Comparison of ENCODE assay signal across 24 cellular contexts in genomic region chr20:34004790-34005457, GRCh38. TPM values are rescaled to one million over a fixed set of nuclear protein-coding genes. Genes with fewer than 3 reads are reported as not detected.
A peak's percentile ranks its signal among the peaks of the same experiment; 100 is the strongest.
DNase-seq lines count a peak whose midpoint lies in the region; ATAC-seq, FAIRE-seq and TF ChIP-seq lines count a peak whose summit lies in the region.
"Had no signal": no experiment of that assay in that cellular context is flagged by ENCODE, and none has a peak within 500 bp of the region (broad histone marks: within the 10 kb centered on the region; RNA-seq: fewer than 3 reads in every experiment).

No MANE protein-coding gene starts in this region.

- RAD21 ChIA-PET in GM12878 (lab: Charles Lee; ENCODE audit: unreplicated experiment): no interaction called here

- H3K4me2 ChIP-seq in GM12878 (ENCODE audit: control insufficient read depth, insufficient read depth): no peak overlapping the region

- ATAC-seq in activated naive CD8-positive, alpha-beta T cell treated with anti-CD3 and anti-CD28 coated beads, Interleukin-2, amount 50 U/mL, for 24 hours: no peak
- ATAC-seq in GM12878: no peak
- ATAC-seq in naive thymus-derived CD4-positive, alpha-beta T cell: no peak
- no peak for ATAC-seq in GM18868 (IDR thresholded peaks at IDR 0.05; ENCODE audit: unreplicated experiment)
- ATAC-seq: HCT116, Right ventricle myocardium inferior had no signal

- no peaks in the 10 kb centered on the region for H3K27me3 ChIP-seq in GM12878 (replicated peaks in 1 of 2; ENCODE audit: control insufficient read depth in 2 of 2, insufficient read depth in 2 of 2, low read length in 1 of 2)
- no peaks in the 10 kb centered on the region for H3K27me3 ChIP-seq in naive thymus-derived CD4-positive, alpha-beta T cell (ENCODE audit: control insufficient read depth in 2 of 2, insufficient read depth in 2 of 2, low read length in 2 of 2)
- H3K27me3 ChIP-seq: SJSA1 had no signal

- no peak overlapping the region for H3K27ac ChIP-seq in GM12878 (ENCODE audit: control insufficient read depth, insufficient read depth)
- H3K27ac ChIP-seq in naive thymus-derived CD4-positive, alpha-beta T cell (ENCODE audit: low read depth, low read length): no peak overlapping the region
- H3K27ac ChIP-seq: SJSA1 had no signal

- SMC1A ChIA-PET in GM12878 (lab: Charles Lee; ENCODE audit: uncharacterized antibody, unreplicated experiment): interaction anchor here (1.2 to 1.3 kb wide), 2 partner anchors 10 to 12 kb away, joined by 3 to 4 read pairs; partner anchors contain the start of gene RALY

- H3K9me3 Mint-ChIP-seq in activated naive CD8-positive, alpha-beta T cell (ENCODE audit: low read depth): no peaks in the 10 kb centered on the region
- H3K9me3 Mint-ChIP-seq in activated naive CD8-positive, alpha-beta T cell treated with anti-CD3 and anti-CD28 coated beads, Interleukin-2, amount 50 U/mL, for 24 hours: no peaks in the 10 kb centered on the region
- H3K9me3 Mint-ChIP-seq in naive thymus-derived CD4-positive, alpha-beta T cell: no peaks in the 10 kb centered on the region
- H3K9me3 Mint-ChIP-seq: IgD-negative memory B cell had no signal

- DNase-seq in activated naive CD8-positive, alpha-beta T cell treated with anti-CD3 and anti-CD28 coated beads, Interleukin-2, amount 50 U/mL, for 24 hours: no peak
- DNase-seq in GM12878 (ENCODE audit: low read depth, low spot score) (no peak), HPDE6-E6E7 (ENCODE audit: extremely low spot score) (no peak), retina (no peak), NCI-H1105 treated with DMSO at 0.1 percent for 48 hours (lab: John Stamatoyannopoulos, UW) (no peak)
- DNase-seq in naive thymus-derived CD4-positive, alpha-beta T cell: no peak
- DNase-seq: 8988T, C1 segment of cervical spinal cord, DND-41, GOT3, MV-4-11, NCI-H1694, NCI-H2081, NCI-H2171 treated with DMSO at 0.1 percent for 48 hours, NCI-H446, NCI-H526, OCI-M1 had no signal

- peaks cover 7% of the 10 kb centered on the region for H4K20me1 ChIP-seq in GM12878 (ENCODE audit: control insufficient read depth, insufficient read depth)

- no peak for TF ChIP-seq RAD21 in GM12878 (IDR thresholded peaks at IDR 0.05; ENCODE audit: insufficient read depth, low read depth, low read length)

- no peak for FAIRE-seq in GM12878 (lab: Jason Lieb, UNC)

- peak overlapping the region; percentile 47 for H3K27ac Mint-ChIP-seq in activated naive CD8-positive, alpha-beta T cell
- H3K27ac Mint-ChIP-seq in activated naive CD8-positive, alpha-beta T cell treated with anti-CD3 and anti-CD28 coated beads, Interleukin-2, amount 50 U/mL, for 24 hours: no peak overlapping the region
- peak overlapping the region in 2 of 9 donors; percentile 22 to 52 for H3K27ac Mint-ChIP-seq in naive thymus-derived CD4-positive, alpha-beta T cell

- 92% methylated on average over 11 of the region's 11 CpGs for WGBS in GM12878 (ENCODE audit: insufficient coverage, insufficient replicate concordance, low lambda C conversion rate, missing lambda C conversion rate)

- TF ChIP-seq EP300 in GM12878 (IDR thresholded peaks at IDR 0.05; ENCODE audit: borderline replicate concordance in 1 of 2, control insufficient read depth in 1 of 2, low read depth in 2 of 2, low read length in 2 of 2): no peak

- CTCF ChIA-PET in GM12878 (lab: Yijun Ruan, JAX): interaction anchor here (1.4 kb wide), 1 partner anchor 17 kb away, joined by 7 read pairs; no protein-coding TSS in a partner anchor
- CTCF ChIA-PET in naive thymus-derived CD4-positive, alpha-beta T cell (lab: Charles Lee): no interaction called here

- H3K9ac ChIP-seq in GM12878 (ENCODE audit: control insufficient read depth, insufficient read depth, low read length): no peak overlapping the region

- H3K4me3 Mint-ChIP-seq in activated naive CD8-positive, alpha-beta T cell: peak overlapping the region; percentile 24
- H3K4me3 Mint-ChIP-seq in activated naive CD8-positive, alpha-beta T cell treated with anti-CD3 and anti-CD28 coated beads, Interleukin-2, amount 50 U/mL, for 24 hours: no peak overlapping the region
- peak overlapping the region in 7 of 10 donors; percentile 1 to 60 (median 41) for H3K4me3 Mint-ChIP-seq in naive thymus-derived CD4-positive, alpha-beta T cell

- no peaks in the 10 kb centered on the region for H3K27me3 Mint-ChIP-seq in activated naive CD8-positive, alpha-beta T cell
- no peaks in the 10 kb centered on the region for H3K27me3 Mint-ChIP-seq in activated naive CD8-positive, alpha-beta T cell treated with anti-CD3 and anti-CD28 coated beads, Interleukin-2, amount 50 U/mL, for 24 hours
- H3K27me3 Mint-ChIP-seq in naive thymus-derived CD4-positive, alpha-beta T cell: no peaks in the 10 kb centered on the region
- H3K27me3 Mint-ChIP-seq: IgD-negative memory B cell had no signal

- in situ Hi-C loops in GM12878 (cut with MboI): no loop called here

- POLR2A ChIA-PET in GM12878 (lab: Charles Lee): interaction anchor here (0.9 to 1.3 kb wide), 2 partner anchors 12 to 23 kb away, joined by 4 to 10 read pairs; no protein-coding TSS in a partner anchor
- POLR2A ChIA-PET in naive thymus-derived CD4-positive, alpha-beta T cell (lab: Charles Lee): interaction anchor here (1.0 kb wide), 1 partner anchor 12 kb away, joined by 3 read pairs; the partner anchor contains the start of gene RALY

- peaks cover 7% of the 10 kb centered on the region; the same call in 1 of the 2 replicates for H3K4me1 ChIP-seq in GM12878 (ENCODE audit: control insufficient read depth, insufficient read depth, low read length)
- peaks cover 28 to 51% of the 10 kb centered on the region in 2 donors for H3K4me1 ChIP-seq in naive thymus-derived CD4-positive, alpha-beta T cell (ENCODE audit: control insufficient read depth in 2 of 2, insufficient read depth in 2 of 2, low read length in 2 of 2)

- intact Hi-C loops in GM12878 (cut with micrococcal nuclease; ENCODE audit: unreplicated experiment): no loop called here
- intact Hi-C loops in naive thymus-derived CD4-positive, alpha-beta T cell (cut with micrococcal nuclease): no loop called here

- H3K4me3 ChIP-seq in GM12878: no peak overlapping the region
- no peak overlapping the region for H3K4me3 ChIP-seq in naive thymus-derived CD4-positive, alpha-beta T cell (ENCODE audit: low read length)
- H3K4me3 ChIP-seq: SJSA1 had no signal

- H3K4me1 Mint-ChIP-seq in activated naive CD8-positive, alpha-beta T cell (ENCODE audit: low read depth): peaks cover 92% of the 10 kb centered on the region
- peaks cover 73% of the 10 kb centered on the region for H3K4me1 Mint-ChIP-seq in activated naive CD8-positive, alpha-beta T cell treated with anti-CD3 and anti-CD28 coated beads, Interleukin-2, amount 50 U/mL, for 24 hours
- H3K4me1 Mint-ChIP-seq in naive thymus-derived CD4-positive, alpha-beta T cell: peaks cover 75 to 96% (median 90%) of the 10 kb centered on the region in 7 donors

- peaks cover 6% of the 10 kb centered on the region for H3K36me3 Mint-ChIP-seq in activated naive CD8-positive, alpha-beta T cell
- peaks cover 14% of the 10 kb centered on the region for H3K36me3 Mint-ChIP-seq in activated naive CD8-positive, alpha-beta T cell treated with anti-CD3 and anti-CD28 coated beads, Interleukin-2, amount 50 U/mL, for 24 hours (ENCODE audit: low read depth)
- H3K36me3 Mint-ChIP-seq in naive thymus-derived CD4-positive, alpha-beta T cell: peaks cover 0 to 29% (median 16%) of the 10 kb centered on the region in 5 donors

- H3K79me2 ChIP-seq in GM12878 (ENCODE audit: control insufficient read depth, insufficient read depth, low read length): peaks cover 87% of the 10 kb centered on the region

- no peaks in the 10 kb centered on the region; a peak in 2 of 4 replicates for H3K36me3 ChIP-seq in GM12878 (ENCODE audit: control insufficient read depth in 2 of 2, insufficient read depth in 2 of 2, low read length in 1 of 2)
- no peaks in the 10 kb centered on the region for H3K36me3 ChIP-seq in naive thymus-derived CD4-positive, alpha-beta T cell (ENCODE audit: control insufficient read depth in 2 of 3, insufficient read depth in 3 of 3, low read length in 3 of 3)

- no peaks in the 10 kb centered on the region; the same call in 2 of the 3 replicates for H3K9me3 ChIP-seq in GM12878 (replicated peaks; ENCODE audit: control insufficient read depth, insufficient read depth, low read length)
- H3K9me3 ChIP-seq in naive thymus-derived CD4-positive, alpha-beta T cell (ENCODE audit: control insufficient read depth in 2 of 3, low read length in 3 of 3): no peaks in the 10 kb centered on the region
- H3K9me3 ChIP-seq: Caco-2, SJSA1 had no signal

- no TSS peak for BruUV-seq in GM12878 (replicated peaks; lab: Mats Ljungman, UMichigan)

- no peak for TF ChIP-seq POLR2A in GM12878 (IDR thresholded peaks at IDR 0.05; ENCODE audit: low read depth, low read length)

- no peak for TF ChIP-seq CTCF in GM12878 (IDR thresholded peaks at IDR 0.05 in 2 of 3, conservative IDR thresholded peaks at IDR 0.05 in 1 of 3; ENCODE audit: control insufficient read depth in 2 of 3, extremely low read depth in 1 of 3, insufficient read depth in 1 of 3, low read depth in 3 of 3, low read length in 3 of 3)

- H2AFZ ChIP-seq in GM12878 (ENCODE audit: control insufficient read depth, low read depth, low read length): no peak overlapping the region

RNA-seq across cellular contexts. Expression of gene RALY, which starts 11.2 kb away (rescaled TPM):
- 51.3 and 66.4 TPM in 2 replicates for total RNA-seq in GM12878 (2013; cell fraction: nucleolus; rRNA removed)
- total RNA-seq in GM12878 (2014; rRNA removed) (85.5 and 96.0 TPM in 2 replicates), GM12878 (2014; rRNA removed; fragmentation: Illumina TruSeq; extraction: Trizol) (111 and 123 TPM in 2 replicates), GM12878 (2021) (191 and 192 TPM in 2 replicates)
- 45.7 TPM for polyA plus RNA-seq in GM12878 (2011; ENCODE audit: low read depth)
- polyA plus RNA-seq in GM12878 (2011; rRNA removed) (98.7 and 139 TPM in 2 replicates), GM12878 (2014; fragmentation: Illumina TruSeq; extraction: Trizol) (45.6 and 135 TPM in 2 replicates), GM12878 (2014; fragmentation: Nextera tagmentation; extraction: Ambion mirVana) (1 to 10 TPM; 1.2 to 6.2 TPM), GM12878 (2014; rRNA removed) (246 and 279 TPM in 2 replicates), GM12878 (2016; fragmentation: Nextera tagmentation; extraction: Ambion mirVana) (100 to 1,000 TPM; 214 to 234 TPM)
- polyA plus RNA-seq in GM12878 (2011; cell fraction: cytosol; rRNA removed): 143 and 235 TPM in 2 replicates
- polyA plus RNA-seq in GM12878 (2011; cell fraction: nucleus; rRNA removed): 92.8 and 118 TPM in 2 replicates
- 116 and 126 TPM in 2 replicates for polyA plus RNA-seq in GM12878 (2012)
- 73.4 and 128 TPM in 2 replicates for polyA minus RNA-seq in GM12878 (2011; rRNA and poly(A)+ RNA removed)
- 48.9 and 55.8 TPM in 2 replicates for polyA minus RNA-seq in GM12878 (2011; cell fraction: cytosol; rRNA and poly(A)+ RNA removed)
- 30.9 and 54.8 TPM in 2 replicates for polyA minus RNA-seq in GM12878 (2011; cell fraction: nucleus; rRNA and poly(A)+ RNA removed)
- 100 to 1,000 TPM in 4 of 5 experiments, 10 to 100 TPM in 1; 99.0 to 167 (median 111) TPM for total RNA-seq in naive thymus-derived CD4-positive, alpha-beta T cell
- polyA plus RNA-seq in naive thymus-derived CD4-positive, alpha-beta T cell: 100 to 1,000 TPM; 169 to 202 TPM
